9 cellular contexts compared by ENCODE assay signal in the genomic region with DNA sequence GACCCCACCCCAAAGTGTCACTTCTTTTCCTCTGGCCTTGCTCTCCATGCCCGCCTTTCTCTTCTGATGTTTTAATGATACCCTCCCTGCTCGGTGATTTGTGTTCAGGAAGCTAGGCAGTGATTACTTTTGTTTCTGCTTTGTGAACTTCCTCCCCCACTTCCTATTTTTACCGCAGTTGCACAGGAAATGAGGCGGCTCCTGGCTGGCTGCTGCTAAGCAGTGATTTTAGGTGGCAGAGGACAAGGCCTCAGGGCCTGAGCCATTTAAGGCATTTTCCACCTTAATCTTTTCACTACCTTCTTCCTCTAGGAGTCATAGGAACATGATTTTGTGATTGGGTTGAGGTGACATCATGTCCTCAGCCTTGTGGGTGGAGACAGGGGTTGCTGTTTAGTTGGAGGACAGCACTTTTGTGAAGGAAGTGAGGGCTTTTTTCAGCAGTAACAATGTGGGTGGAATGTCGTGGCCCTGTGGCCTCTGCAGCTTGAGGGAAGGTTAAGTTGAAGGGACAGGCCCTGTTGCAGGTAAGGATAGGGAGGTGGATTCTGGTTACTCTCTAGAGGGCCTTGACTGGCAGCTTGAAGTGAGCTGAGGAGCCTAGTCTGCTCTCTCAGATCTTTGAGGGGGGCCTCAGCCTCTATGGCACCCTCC. TPM values are rescaled to one million over a fixed set of nuclear protein-coding genes. Genes with fewer than 3 reads are reported as not detected.
DNase-seq lines count a peak whose midpoint lies in the region; ATAC-seq, FAIRE-seq and TF ChIP-seq lines count a peak whose summit lies in the region.
"Had no signal": no experiment of that assay in that cellular context is flagged by ENCODE, and none has a peak within 500 bp of the region (broad histone marks: within the 10 kb centered on the region; RNA-seq: fewer than 3 reads in every experiment).

No MANE protein-coding gene starts in this region.

- H3K4me1 ChIP-seq in psoas muscle = peaks cover 58% of the 10 kb centered on the region

- no peaks in the 10 kb centered on the region for H3K27me3 ChIP-seq in psoas muscle (ENCODE audit: insufficient read depth in 3 of 3, low read length in 2 of 3)

- ATAC-seq in HG02840 (IDR thresholded peaks at IDR 0.05; ENCODE audit: low FRiP score, unreplicated experiment) = peak; percentile 44
- peak; percentile 28 to 56 (median 51) for ATAC-seq in psoas muscle

- 39 to 43% (median 39%) methylated on average over 5 of the region's 5 CpGs for WGBS in psoas muscle, 3 donors

- peak; percentile 47 for DNase-seq in RPMI8226
- DNase-seq in activated effector memory CD4-positive, alpha-beta T cell treated with Interleukin-2 at 50 U/mL for 16 hours = peak; percentile 69
- DNase-seq in glomerular visceral epithelial cell (ENCODE audit: extremely low spot score) = peak; percentile 71
- DNase-seq in psoas muscle = peak; percentile 27 to 64
- DNase-seq in urothelium cell line (ENCODE audit: low spot score) = peak; percentile 25
- DNase-seq in NCI-H1092 treated with DMSO at 0.1 percent for 48 hours (lab: John Stamatoyannopoulos, UW) = no peak

- intact Hi-C loops in psoas muscle (cut with DNase I) = loop anchor here (5.0 kb wide), 2 partner anchors 37 to 42 kb away; no protein-coding TSS in a partner anchor

- TF ChIP-seq CTCF in psoas muscle (IDR thresholded peaks at IDR 0.05) = no peak

- H3K9me3 ChIP-seq in psoas muscle = no peaks in the 10 kb centered on the region

- peak overlapping the region; percentile 71 for H3K27ac ChIP-seq in psoas muscle

- no peaks in the 10 kb centered on the region for H3K36me3 ChIP-seq in psoas muscle (ENCODE audit: insufficient read depth in 1 of 2, low read depth in 1 of 2)

- H3K4me3 ChIP-seq in GM08714 (ENCODE audit: low read length) = peak overlapping the region; percentile 33; the same call in 1 of the 2 replicates
- peak overlapping the region; percentile 6 for H3K4me3 ChIP-seq in psoas muscle

- FAIRE-seq in urothelium cell line (lab: Jason Lieb, UNC) = no peak
- FAIRE-seq: TTC549 had no signal

RNA-seq across cellular contexts. Expression of gene GARRE1, which starts 15.7 kb away (rescaled TPM):
- total RNA-seq in psoas muscle = 10 to 100 TPM; 16.4 to 22.8 (median 17.8) TPM
- 10 to 100 TPM in 1 of 3 donors, 1 to 10 TPM in 2; 4.8 to 13.8 (median 6.2) TPM for polyA plus RNA-seq in psoas muscle
